ENCODE assay signal across 19 cellular contexts in the genomic region with DNA sequence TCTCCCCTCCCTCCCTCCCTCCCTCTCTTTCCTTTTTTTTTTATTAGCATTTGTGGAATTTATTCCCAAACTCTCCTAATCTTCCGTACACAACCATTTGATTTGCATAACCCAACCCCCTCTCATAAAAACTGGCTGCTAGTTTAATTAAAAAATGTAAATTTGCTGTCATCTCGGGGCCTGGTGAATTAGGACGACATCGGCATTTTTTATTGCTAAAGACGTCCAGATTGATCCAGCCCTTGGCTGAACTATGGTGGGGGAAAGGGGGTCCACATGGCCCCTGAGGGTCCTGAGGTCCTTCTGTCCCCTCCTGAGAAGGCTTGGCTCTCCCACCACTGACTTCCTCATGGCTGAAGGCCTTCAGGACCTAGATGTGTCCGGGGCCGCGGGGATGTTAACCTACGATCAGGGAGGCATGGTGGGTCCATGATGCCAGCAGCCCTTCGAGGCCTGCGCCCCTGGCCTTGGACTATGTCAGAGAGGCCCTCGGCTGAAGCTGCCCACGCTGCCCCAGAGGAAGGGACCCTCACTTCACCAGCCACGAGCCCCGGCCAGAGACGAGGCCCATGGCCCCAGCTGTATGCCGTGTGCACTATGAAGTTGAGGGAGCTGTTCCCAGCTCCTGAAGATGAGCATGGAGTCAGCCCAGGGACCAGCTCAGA.
DNase-seq lines count a peak whose midpoint lies in the region; ATAC-seq and TF ChIP-seq lines count a peak whose summit lies in the region.
"Had no signal": no experiment of that assay in that cellular context is flagged by ENCODE, and none has a peak within 500 bp of the region (broad histone marks: within the 10 kb centered on the region; RNA-seq: fewer than 3 reads in every experiment).

No MANE protein-coding gene starts in this region.

- H3K36me3 ChIP-seq in BLaER1 treated with 17β-estradiol and CSF1 and Interleukin-3, amounts not matched to agents 10 nM and 100 nM, result no peaks in the 10 kb centered on the region
- peaks cover 0 to 3% of the 10 kb centered on the region in 2 donors for H3K36me3 ChIP-seq in mucosa of rectum (ENCODE audit: control insufficient read depth in 2 of 2, insufficient read depth in 2 of 2, low read length in 2 of 2)

- peaks cover 55 to 75% (median 70%) of the 10 kb centered on the region in 10 experiments for H3K4me1 ChIP-seq in BLaER1 treated with 17β-estradiol and CSF1 and Interleukin-3, amounts not matched to agents 10 nM and 100 nM
- peaks cover 55 to 61% of the 10 kb centered on the region in 2 donors for H3K4me1 ChIP-seq in mucosa of rectum (ENCODE audit: control insufficient read depth in 2 of 2, insufficient read depth in 2 of 2, low read length in 2 of 2)

- H3K9me3 ChIP-seq in BLaER1 treated with 17β-estradiol and CSF1 and Interleukin-3, amounts not matched to agents 10 nM and 100 nM (replicated peaks in 1 of 11), result no peaks in the 10 kb centered on the region
- H3K9me3 ChIP-seq in mucosa of rectum (ENCODE audit: control insufficient read depth in 2 of 2, low read length in 2 of 2), result no peaks in the 10 kb centered on the region

- H3K9ac ChIP-seq in BLaER1 treated with 17β-estradiol and CSF1 and Interleukin-3, amounts not matched to agents 10 nM and 100 nM, result peak overlapping the region in 2 of 11 experiments; percentile 10 to 14; a peak in 7 of 22 replicates
- no peak overlapping the region for H3K9ac ChIP-seq in mucosa of rectum (ENCODE audit: low read depth in 1 of 2, low read length in 2 of 2)

- H3K27me3 ChIP-seq in BLaER1 treated with 17β-estradiol and CSF1 and Interleukin-3, amounts not matched to agents 10 nM and 100 nM, result peaks cover 7 to 28% (median 15%) of the 10 kb centered on the region in 11 experiments
- H3K27me3 ChIP-seq in mucosa of rectum (ENCODE audit: control insufficient read depth in 2 of 2, insufficient read depth in 2 of 2, low read length in 2 of 2), result no peaks in the 10 kb centered on the region

- no peaks in the 10 kb centered on the region for H3K9me3 Mint-ChIP-seq in stimulated activated naive B cell treated with anti-CD40 and anti-IgM and Interleukin-4, amounts not matched to agents 10 μg/mL and 1 μg/mL and 100 μg/mL, for 72 hours
- no peaks in the 10 kb centered on the region for H3K9me3 Mint-ChIP-seq in chondrocyte (ENCODE audit: low read depth)
- H3K9me3 Mint-ChIP-seq: activated CD4-positive, alpha-beta T cell treated with anti-CD3 and anti-CD28 coated beads, Interleukin-2, amount 10 ng/mL, durations not matched to agents 24 days and 14 days; CD8-positive, alpha-beta T cell had no signal

- H3K4me3 ChIP-seq in BLaER1 treated with 17β-estradiol and CSF1 and Interleukin-3, amounts not matched to agents 10 nM and 100 nM, result no peak overlapping the region
- no peak overlapping the region for H3K4me3 ChIP-seq in mucosa of rectum (ENCODE audit: low read length in 2 of 2)

- peaks cover 0 to 16% (median 5%) of the 10 kb centered on the region in 11 experiments; a peak in 7 of 22 replicates for H4K20me1 ChIP-seq in BLaER1 treated with 17β-estradiol and CSF1 and Interleukin-3, amounts not matched to agents 10 nM and 100 nM

- peaks cover 0 to 11% of the 10 kb centered on the region in 2 donors for H3K27me3 Mint-ChIP-seq in stimulated activated naive B cell treated with anti-CD40 and anti-IgM and Interleukin-4, amounts not matched to agents 10 μg/mL and 1 μg/mL and 100 μg/mL, for 72 hours
- peaks cover 2% of the 10 kb centered on the region for H3K27me3 Mint-ChIP-seq in chondrocyte (ENCODE audit: low read depth)

- peaks cover 45 to 81% of the 10 kb centered on the region in 2 donors for H3K4me1 Mint-ChIP-seq in stimulated activated naive B cell treated with anti-CD40 and anti-IgM and Interleukin-4, amounts not matched to agents 10 μg/mL and 1 μg/mL and 100 μg/mL, for 72 hours
- peaks cover 7% of the 10 kb centered on the region for H3K4me1 Mint-ChIP-seq in chondrocyte (ENCODE audit: low read depth)

- H3K27ac ChIP-seq in BLaER1 treated with 17β-estradiol and CSF1 and Interleukin-3, amounts not matched to agents 10 nM and 100 nM, result 0 out of 22 replicates have a peak overlapping the region, but pooled peaks of 1 of the 11 experiments have one; percentile 26
- H3K27ac ChIP-seq in VCaP (peak overlapping the region; percentile 98; the same call in 1 of the 2 replicates), mucosa of rectum (ENCODE audit: low read depth in 2 of 2, low read length in 2 of 2) (peak overlapping the region; percentile 75 to 79)
- H3K27ac ChIP-seq: WERI-Rb-1 had no signal

- DNase-seq in stimulated activated naive B cell treated with anti-CD40 and anti-IgM and Interleukin-4, amounts not matched to agents 10 μg/mL and 1 μg/mL and 100 μg/mL, for 72 hours, result no peak
- DNase-seq in chondrocyte (ENCODE audit: low spot score) (no peak), DMS 273 (lab: John Stamatoyannopoulos, UW; ENCODE audit: unreplicated experiment) (no peak), NCI-H345 (lab: John Stamatoyannopoulos, UW) (no peak)
- DNase-seq: activated CD4-positive, alpha-beta T cell treated with anti-CD3 and anti-CD28 coated beads, Interleukin-2, amount 10 ng/mL, durations not matched to agents 24 days and 14 days; activated naive CD4-positive, alpha-beta T cell treated with anti-CD3 and anti-CD28 coated beads, Interleukin-2, amount 50 U/mL, for 16 hours; amygdala; CD8-positive, alpha-beta T cell; DMS153; HCEC 1CT; NCI-H1105; NCI-H2029 treated with DMSO at 0.1 percent for 48 hours; NCI-H748 treated with DMSO at 0.1 percent for 48 hours; right cardiac atrium; WERI-Rb-1 had no signal

- H3K27ac Mint-ChIP-seq in stimulated activated naive B cell treated with anti-CD40 and anti-IgM and Interleukin-4, amounts not matched to agents 10 μg/mL and 1 μg/mL and 100 μg/mL, for 72 hours, result peak overlapping the region; percentile 88
- no peak overlapping the region for H3K27ac Mint-ChIP-seq in chondrocyte (ENCODE audit: unreplicated experiment)
- H3K27ac Mint-ChIP-seq: activated CD4-positive, alpha-beta T cell treated with anti-CD3 and anti-CD28 coated beads, Interleukin-2, amount 10 ng/mL, durations not matched to agents 24 days and 14 days; CD8-positive, alpha-beta T cell; naive thymus-derived CD4-positive, alpha-beta T cell had no signal

- peak overlapping the region; percentile 37 to 99 (median 92); a peak in 20 of 22 replicates for H3K4me2 ChIP-seq in BLaER1 treated with 17β-estradiol and CSF1 and Interleukin-3, amounts not matched to agents 10 nM and 100 nM

- H3K4me3 Mint-ChIP-seq in stimulated activated naive B cell treated with anti-CD40 and anti-IgM and Interleukin-4, amounts not matched to agents 10 μg/mL and 1 μg/mL and 100 μg/mL, for 72 hours, result no peak overlapping the region
- no peak overlapping the region for H3K4me3 Mint-ChIP-seq in chondrocyte (ENCODE audit: unreplicated experiment)
- H3K4me3 Mint-ChIP-seq: activated CD4-positive, alpha-beta T cell treated with anti-CD3 and anti-CD28 coated beads, Interleukin-2, amount 10 ng/mL, durations not matched to agents 24 days and 14 days; CD8-positive, alpha-beta T cell had no signal

- no peak for ATAC-seq in stimulated activated naive B cell treated with anti-CD40 and anti-IgM and Interleukin-4, amounts not matched to agents 10 μg/mL and 1 μg/mL and 100 μg/mL, for 72 hours (replicated peaks)
- ATAC-seq: CD8-positive, alpha-beta T cell; naive thymus-derived CD4-positive, alpha-beta T cell; right cardiac atrium had no signal

- H3K36me3 Mint-ChIP-seq in stimulated activated naive B cell treated with anti-CD40 and anti-IgM and Interleukin-4, amounts not matched to agents 10 μg/mL and 1 μg/mL and 100 μg/mL, for 72 hours, result peaks cover 9 to 26% of the 10 kb centered on the region in 2 donors
- H3K36me3 Mint-ChIP-seq in chondrocyte (ENCODE audit: low read depth), result no peaks in the 10 kb centered on the region
- H3K36me3 Mint-ChIP-seq: naive thymus-derived CD4-positive, alpha-beta T cell had no signal

- no peak for TF ChIP-seq CTCF in VCaP (conservative IDR thresholded peaks at IDR 0.05)
- TF ChIP-seq CTCF in chondrocyte (IDR thresholded peaks at IDR 0.05), result no peak
